8 cellular contexts compared by ENCODE assay signal in genomic region chr13:32586022-32586900, GRCh38. TPM values are rescaled to one million over a fixed set of nuclear protein-coding genes. Genes with fewer than 3 reads are reported as not detected.
A peak's percentile ranks its signal among the peaks of the same experiment; 100 is the strongest.
DNase-seq lines count a peak whose midpoint lies in the region; ATAC-seq and TF ChIP-seq lines count a peak whose summit lies in the region.

PDS5B (plus strand) TSS chr13:32586452; CDS start chr13:32648773, 62,321 bp downstream.

- H3K9ac ChIP-seq in endodermal cell (ENCODE audit: extremely low read depth, low read length, poor library complexity, severe bottlenecking) (peak within 1 kb of the TSS; percentile 75), mesendoderm (ENCODE audit: low read length) (peak within 1 kb of the TSS; percentile 92)

- peak; percentile 72 for ATAC-seq in GM21367 (IDR thresholded peaks at IDR 0.05; ENCODE audit: unreplicated experiment)
- peak; percentile 93 for ATAC-seq in activated CD8-positive, alpha-beta memory T cell treated with anti-CD3 and anti-CD28 coated beads, Interleukin-2, amount 10 ng/mL, durations not matched to agents 7 days and 5 days

- intact Hi-C loops in Caco-2 (cut with micrococcal nuclease; ENCODE audit: unreplicated experiment) = loop anchor here (1.0 to 10.0 kb wide), 4 partner anchors 53 to 957 kb away; no protein-coding TSS in a partner anchor

- no peak within 1 kb of the TSS for H2BK5ac ChIP-seq in mesendoderm (ENCODE audit: low read length)

- H3K36me3 Mint-ChIP-seq in Caco-2 (ENCODE audit: insufficient read depth, unreplicated experiment) (no peaks in the 10 kb centered on the region), endodermal cell (ENCODE audit: low read depth) (no peaks in the 10 kb centered on the region)
- H3K36me3 Mint-ChIP-seq in activated CD8-positive, alpha-beta memory T cell treated with anti-CD3 and anti-CD28 coated beads, Interleukin-2, amount 10 ng/mL, durations not matched to agents 7 days and 5 days = peaks cover 6% of the 10 kb centered on the region

- H3K79me1 ChIP-seq in mesendoderm (ENCODE audit: low read length) = peaks cover 2% of the 10 kb centered on the region

- peak; percentile 64 to 96 for TF ChIP-seq CTCF in Caco-2 (IDR thresholded peaks at IDR 0.05; ENCODE audit: insufficient read depth in 1 of 2, low read depth in 1 of 2, low read length in 1 of 2, severe bottlenecking in 1 of 2, unreplicated experiment in 1 of 2)
- peak; percentile 96 for TF ChIP-seq CTCF in endodermal cell (conservative IDR thresholded peaks at IDR 0.05)

- no peak within 1 kb of the TSS for H2AK5ac ChIP-seq in mesendoderm (ENCODE audit: low read length)

- peaks cover 13% of the 10 kb centered on the region for H3K4me1 Mint-ChIP-seq in Caco-2 (ENCODE audit: low read depth, unreplicated experiment)
- H3K4me1 Mint-ChIP-seq in activated CD8-positive, alpha-beta memory T cell treated with anti-CD3 and anti-CD28 coated beads, Interleukin-2, amount 10 ng/mL, durations not matched to agents 7 days and 5 days = peaks cover 39% of the 10 kb centered on the region
- peaks cover 27% of the 10 kb centered on the region for H3K4me1 Mint-ChIP-seq in endodermal cell

- H4K8ac ChIP-seq in mesendoderm (ENCODE audit: low read depth, low read length) = peak within 1 kb of the TSS; percentile 93

- no peak within 1 kb of the TSS for H4K5ac ChIP-seq in mesendoderm (ENCODE audit: low read length)

- peak within 1 kb of the TSS; percentile 79 for H2BK15ac ChIP-seq in mesendoderm (replicated peaks; ENCODE audit: low read depth)

- H3K27me3 ChIP-seq in Caco-2 (replicated peaks; ENCODE audit: control insufficient read depth, insufficient read depth, low read length) (no peaks in the 10 kb centered on the region), endodermal cell (ENCODE audit: control insufficient read depth, insufficient read depth, low read length, poor library complexity, severe bottlenecking) (no peaks in the 10 kb centered on the region), mesendoderm (ENCODE audit: insufficient read depth, low read length, poor library complexity) (no peaks in the 10 kb centered on the region)

- CTCF ChIA-PET in Caco-2 (lab: Charles Lee) = interaction anchor here (0.6 to 2.4 kb wide), 16 partner anchors 47 to 957 kb away, joined by 3 to 20 read pairs (median 6); partner anchors contain the start of gene N4BP2L2
- CTCF ChIA-PET in activated CD8-positive, alpha-beta memory T cell treated with anti-CD3 and anti-CD28 coated beads, Interleukin-2, amount 10 ng/mL, durations not matched to agents 7 days and 5 days (lab: Charles Lee) = interaction anchor here (0.6 to 1.7 kb wide), 29 partner anchors 14 to 1200 kb away, joined by 3 to 29 read pairs (median 4); partner anchors contain the start of genes BRCA2, KL and ZAR1L

- peak within 1 kb of the TSS; percentile 89 for H3K4ac ChIP-seq in mesendoderm (ENCODE audit: low read depth, low read length)

- 0% methylated on average over 5 to 95 of the region's 97 CpGs for WGBS in endodermal cell (ENCODE audit: insufficient coverage in 1 of 2, insufficient read length in 1 of 2), 2 experiments
- no CpG with 5 or more reads among the region's 97 CpGs for WGBS in mesendoderm (ENCODE audit: extremely low coverage, insufficient coverage, low lambda C conversion rate)

- H3K27ac ChIP-seq in endodermal cell (ENCODE audit: low read depth, low read length) = peak within 1 kb of the TSS; percentile 95
- H3K27ac ChIP-seq in mesendoderm (ENCODE audit: low read depth, low read length) = peak within 1 kb of the TSS; percentile 100

- peak within 1 kb of the TSS; percentile 73 for H3K4me2 ChIP-seq in mesendoderm (ENCODE audit: low read length)

- peaks cover 29% of the 10 kb centered on the region for H3K79me2 ChIP-seq in mesendoderm (ENCODE audit: control insufficient read depth, insufficient read depth, low read length)

- DNase-seq in Caco-2 = peak; percentile 96 to 98
- DNase-seq in HUDEP-2 (lab: John Stamatoyannopoulos, UW; ENCODE audit: unreplicated experiment in 76 of 76) = peak in 75 of 76 experiments; percentile 33 to 96 (median 89)
- peak; percentile 99 for DNase-seq in NOMO-1 treated with dmso at 0.1 percent for 144 hours (lab: John Stamatoyannopoulos, UW; ENCODE audit: unreplicated experiment)
- DNase-seq in activated CD8-positive, alpha-beta memory T cell treated with anti-CD3 and anti-CD28 coated beads, Interleukin-2, amount 10 ng/mL, durations not matched to agents 7 days and 5 days = peak; percentile 96
- peak; percentile 97 for DNase-seq in endodermal cell
- peak; percentile 97 for DNase-seq in mesendoderm
- DNase-seq in stimulated activated CD8-positive, alpha-beta memory T cell treated with anti-CD3 and anti-CD28 coated beads, Interleukin-15, amount 100 ng/mL, for 1 hour (ENCODE audit: low read depth) = peak; percentile 81

- no peaks in the 10 kb centered on the region for H3K9me3 ChIP-seq in Caco-2
- no peaks in the 10 kb centered on the region for H3K9me3 ChIP-seq in endodermal cell (ENCODE audit: control insufficient read depth, low read length)

- H3K4me3 Mint-ChIP-seq in Caco-2 (ENCODE audit: unreplicated experiment) (peak within 1 kb of the TSS; percentile 89), endodermal cell (peak within 1 kb of the TSS; percentile 93)
- peak within 1 kb of the TSS; percentile 96 for H3K4me3 Mint-ChIP-seq in activated CD8-positive, alpha-beta memory T cell treated with anti-CD3 and anti-CD28 coated beads, Interleukin-2, amount 10 ng/mL, durations not matched to agents 7 days and 5 days

- H3K27me3 Mint-ChIP-seq in Caco-2 (ENCODE audit: insufficient read depth, unreplicated experiment) (peaks cover 6% of the 10 kb centered on the region), endodermal cell (ENCODE audit: insufficient read depth) (peaks cover 16% of the 10 kb centered on the region)
- H3K27me3 Mint-ChIP-seq in activated CD8-positive, alpha-beta memory T cell treated with anti-CD3 and anti-CD28 coated beads, Interleukin-2, amount 10 ng/mL, durations not matched to agents 7 days and 5 days = peaks cover 7% of the 10 kb centered on the region

- H3K36me3 ChIP-seq in Caco-2 (ENCODE audit: control insufficient read depth, insufficient read depth, low read length) = no peaks in the 10 kb centered on the region
- H3K36me3 ChIP-seq in endodermal cell (ENCODE audit: control insufficient read depth, insufficient read depth, low read length) = no peaks in the 10 kb centered on the region
- H3K36me3 ChIP-seq in mesendoderm (ENCODE audit: control insufficient read depth, insufficient read depth, low read length) = no peaks in the 10 kb centered on the region

- H2BK120ac ChIP-seq in mesendoderm (ENCODE audit: low read depth, low read length) = peak within 1 kb of the TSS; percentile 89

- peak within 1 kb of the TSS; percentile 100 for H3K18ac ChIP-seq in mesendoderm (ENCODE audit: low read length)

- H3K4me1 ChIP-seq in Caco-2 (no peaks in the 10 kb centered on the region), endodermal cell (ENCODE audit: control insufficient read depth, insufficient read depth, low read length) (peaks cover 5% of the 10 kb centered on the region), mesendoderm (ENCODE audit: control insufficient read depth, low read depth, low read length) (peaks cover 2% of the 10 kb centered on the region)

- H3K9me3 Mint-ChIP-seq in Caco-2 (ENCODE audit: unreplicated experiment) (no peaks in the 10 kb centered on the region), endodermal cell (no peaks in the 10 kb centered on the region)
- H3K9me3 Mint-ChIP-seq in activated CD8-positive, alpha-beta memory T cell treated with anti-CD3 and anti-CD28 coated beads, Interleukin-2, amount 10 ng/mL, durations not matched to agents 7 days and 5 days (ENCODE audit: low read depth) = no peaks in the 10 kb centered on the region

- H3K23ac ChIP-seq in mesendoderm (ENCODE audit: low read length) = peak within 1 kb of the TSS; percentile 90

- H3K27ac Mint-ChIP-seq in Caco-2 (ENCODE audit: unreplicated experiment) = peak within 1 kb of the TSS; percentile 88
- H3K27ac Mint-ChIP-seq in activated CD8-positive, alpha-beta memory T cell treated with anti-CD3 and anti-CD28 coated beads, Interleukin-2, amount 10 ng/mL, durations not matched to agents 7 days and 5 days = peak within 1 kb of the TSS; percentile 94
- H3K27ac Mint-ChIP-seq in endodermal cell = peak within 1 kb of the TSS; percentile 96

- POLR2A ChIA-PET in Caco-2 (lab: Charles Lee) = no interaction called here

- peak within 1 kb of the TSS; percentile 93 for H3K56ac ChIP-seq in mesendoderm (ENCODE audit: low read length)

- no TSS peak for BruUV-seq in Caco-2 (replicated peaks; lab: Mats Ljungman, UMichigan)

- H3K4me3 ChIP-seq in Caco-2 (ENCODE audit: low read depth, low read length) = peak within 1 kb of the TSS; percentile 97
- peak within 1 kb of the TSS; percentile 93 for H3K4me3 ChIP-seq in endodermal cell (ENCODE audit: low read length)
- H3K4me3 ChIP-seq in mesendoderm (ENCODE audit: low read length) = peak within 1 kb of the TSS; percentile 92

RNA-seq across cellular contexts. Expression of gene PDS5B, which starts in this region (rescaled TPM):
- total RNA-seq in Caco-2 (2022) (53.0 and 54.9 TPM in 2 replicates), endodermal cell (10 to 100 TPM; 46.9 to 57.1 TPM)
- 10 to 100 TPM; 57.6 to 64.6 TPM for total RNA-seq in activated CD8-positive, alpha-beta memory T cell treated with anti-CD3 and anti-CD28 coated beads, Interleukin-2, amount 10 ng/mL, durations not matched to agents 7 days and 5 days
- 36.8 TPM for polyA plus RNA-seq in endodermal cell (2013, experiment 1 of 2)
- 39.5 TPM for polyA plus RNA-seq in endodermal cell (2013, experiment 2 of 2)
- polyA plus RNA-seq in mesendoderm (2013, experiment 1 of 2) = 49.7 TPM
- 50.0 TPM for polyA plus RNA-seq in mesendoderm (2013, experiment 2 of 2)

Comparison
In these comparisons a context has a peak if more than half of its experiments do, and no peak if none do; other contexts are left out.
1. Peak in every context shown above with its lines: DNase-seq, ATAC-seq, H3K4me3 ChIP-seq and H3K27ac ChIP-seq.